In genomic region chr10:124221356-124222297, GRCh38 we compare ENCODE assay signal across 8 cellular contexts.
DNase-seq lines count a peak whose midpoint lies in the region; ATAC-seq and TF ChIP-seq lines count a peak whose summit lies in the region.

No MANE protein-coding gene starts in this region.

- intact Hi-C loops in left colon (cut with DNase I, micrococcal nuclease), result no loop called here

- peak; percentile 27 for ATAC-seq in GM19468 (IDR thresholded peaks at IDR 0.05; ENCODE audit: extremely low read depth, unreplicated experiment)
- peak; percentile 54 for ATAC-seq in HG03442 (IDR thresholded peaks at IDR 0.05; ENCODE audit: unreplicated experiment)
- no peak for ATAC-seq in left colon

- no peak for TF ChIP-seq CTCF in fibroblast of pulmonary artery (IDR thresholded peaks at IDR 0.05; ENCODE audit: low read length, missing control alignments)

- no peak overlapping the region for H3K4me3 ChIP-seq in fibroblast of pulmonary artery (replicated peaks; ENCODE audit: low read depth, low read length)

- DNase-seq in EL (peak; percentile 18), fibroblast of pulmonary artery (ENCODE audit: low read depth) (peak; percentile 16), left colon (no peak), NCI-H69 (lab: John Stamatoyannopoulos, UW) (no peak), NCI-H1105 treated with DMSO at 0.1 percent for 48 hours (lab: John Stamatoyannopoulos, UW) (no peak), NCI-H187 treated with DMSO at 0.1 percent for 48 hours (lab: John Stamatoyannopoulos, UW) (no peak)

Comparison
In these comparisons a context has a peak if more than half of its experiments do, and no peak if none do; other contexts are left out.
1. DNase-seq: peak in EL (single experiment) and fibroblast of pulmonary artery (single experiment); none in left colon (0 of 2), NCI-H69 (single experiment), NCI-H1105 treated with DMSO at 0.1 percent for 48 hours (single experiment) and NCI-H187 treated with DMSO at 0.1 percent for 48 hours (single experiment).